In genomic region chr17:31479524-31479923, GRCh38 we compare ENCODE assay signal across 34 cellular contexts.
"Had no signal": no experiment of that assay in that cellular context is flagged by ENCODE, and none has a peak within 500 bp of the region (broad histone marks: within the 10 kb centered on the region; RNA-seq: fewer than 3 reads in every experiment).

No MANE protein-coding gene starts in this region.

- DNase-seq: Karpas-422, Kasumi-1, KG1, MG63, MM.1S, MV-4-11, NCI-H1048, NCI-H1092, NCI-H1092 treated with DMSO at 0.1 percent for 48 hours, NCI-H1105, NCI-H1105 treated with DMSO at 0.1 percent for 48 hours, NCI-H1417 treated with DMSO at 0.1 percent for 48 hours, NCI-H1436, NCI-H1436 treated with DMSO at 0.1 percent for 48 hours, NCI-H146, NCI-H1694, NCI-H1694 treated with DMSO at 0.1 percent for 48 hours, NCI-H187, NCI-H187 treated with DMSO at 0.1 percent for 48 hours, NCI-H1930, NCI-H2029, NCI-H2029 treated with DMSO at 0.1 percent for 48 hours, NCI-H2081, NCI-H2081 treated with DMSO at 0.1 percent for 48 hours, NCI-H2107, NCI-H2171, NCI-H2171 treated with DMSO at 0.1 percent for 48 hours, NCI-H2227 treated with DMSO at 0.1 percent for 48 hours, NCI-H226, NCI-H345, NCI-H446, NCI-H446 treated with DMSO at 0.1 percent for 48 hours, NCI-H510A treated with DMSO at 0.1 percent for 48 hours had no signal

- H3K36me3 ChIP-seq: MG63 had no signal

- H3K4me3 ChIP-seq: MG63 had no signal

- H3K9me3 ChIP-seq: MG63 had no signal

- H3K27ac ChIP-seq: KMS-11 had no signal

- H3K4me2 ChIP-seq: KMS-11 had no signal

- H3K9ac ChIP-seq: KMS-11 had no signal
